In the genomic region with DNA sequence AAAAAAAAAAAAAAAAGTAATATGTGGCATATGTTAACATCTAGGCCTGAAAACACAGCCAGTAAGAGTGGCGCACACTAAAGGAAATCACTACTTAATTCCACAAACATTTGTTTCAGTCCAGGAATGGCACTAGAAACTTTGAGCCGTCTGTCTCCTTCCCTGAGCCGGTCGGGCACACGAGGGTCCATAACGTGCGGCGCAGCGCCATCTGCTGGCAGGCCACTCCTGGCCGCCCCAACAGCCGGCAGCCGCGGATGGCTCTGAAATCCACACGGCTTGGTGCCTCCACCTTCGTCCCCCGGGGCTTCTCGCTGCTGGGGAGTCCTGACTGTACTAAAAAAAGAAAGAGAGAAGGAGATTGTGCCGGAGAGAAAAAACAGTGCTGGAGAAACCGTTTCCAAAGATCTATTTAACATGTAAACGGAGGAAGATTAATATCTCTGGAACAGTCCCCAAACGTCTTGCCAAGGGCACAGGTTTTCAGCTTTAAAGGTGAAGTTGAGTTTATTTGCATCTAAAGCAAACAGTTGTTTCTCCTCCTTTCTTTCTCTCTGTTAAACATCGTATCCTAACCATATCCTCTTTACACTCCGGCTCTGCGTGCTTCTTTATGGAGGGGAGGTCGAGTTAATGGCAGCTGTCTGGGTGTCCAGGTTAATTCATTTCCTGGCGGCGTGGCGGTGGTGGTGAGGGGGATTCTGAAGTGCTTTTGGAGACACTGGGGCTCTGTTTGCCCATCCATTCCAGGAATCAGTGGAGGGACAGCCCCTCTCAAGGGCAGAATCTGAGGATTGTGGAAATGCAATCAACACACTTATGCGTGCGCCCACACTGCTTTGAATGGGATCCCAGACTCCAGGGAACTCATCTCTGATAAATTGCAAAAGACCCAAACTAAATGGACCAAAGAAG, we compare ENCODE assay signal across 8 cellular contexts.
DNase-seq lines count a peak whose midpoint lies in the region; ATAC-seq, FAIRE-seq and TF ChIP-seq lines count a peak whose summit lies in the region.

No MANE protein-coding gene starts in this region.

- peak; percentile 92 for DNase-seq in A673 (ENCODE audit: low spot score)
- peak; percentile 43 for DNase-seq in GM12892 (ENCODE audit: insufficient read length)
- peak; percentile 73 for DNase-seq in NCI-H1105 treated with DMSO at 0.1 percent for 48 hours (lab: John Stamatoyannopoulos, UW)
- DNase-seq in T1000 (lab: John Stamatoyannopoulos, UW) = peak; percentile 49
- DNase-seq in choroid plexus epithelial cell (ENCODE audit: low read depth) = peak; percentile 82
- DNase-seq in HepG2 (ENCODE audit: low spot score) = peak; percentile 52
- peak; percentile 13 to 16 for DNase-seq in stimulated activated CD8-positive, alpha-beta memory T cell treated with anti-CD3 and anti-CD28 coated beads, Interleukin-15, amount 100 ng/mL, for 48 hours (ENCODE audit: low read depth in 2 of 2)

- CTCF ChIA-PET in A673 (lab: Charles Lee) (interaction anchor here (0.7 to 1.2 kb wide), 3 partner anchors 125 to 956 kb away, joined by 3 to 5 read pairs (median 3); no protein-coding TSS in a partner anchor), HepG2 (lab: Yijun Ruan, JAX; ENCODE audit: low intra/inter-chr PET ratio, low total read pairs) (interaction anchor here (0.9 to 1.3 kb wide), 2 partner anchors 878 to 956 kb away, joined by 5 to 7 read pairs; no protein-coding TSS in a partner anchor)

- no peak overlapping the region for H3K9ac ChIP-seq in HepG2 (ENCODE audit: insufficient read depth, low read depth, low read length)

- H3K27ac ChIP-seq in A673 (ENCODE audit: low read depth, low read length, poor library complexity, severe bottlenecking) = peak overlapping the region; percentile 34
- H3K27ac ChIP-seq in HepG2 (ENCODE audit: extremely low read length, insufficient read depth, low read length) = no peak overlapping the region

- ATAC-seq in HG02763 (IDR thresholded peaks at IDR 0.05; ENCODE audit: unreplicated experiment) = peak; percentile 83
- ATAC-seq in HepG2 = peak; percentile 100

- H3K4me1 ChIP-seq in A673 (ENCODE audit: insufficient read depth, low read length, poor library complexity, severe bottlenecking) (peaks cover 55% of the 10 kb centered on the region), HepG2 (ENCODE audit: insufficient read depth, low read length) (no peaks in the 10 kb centered on the region)

- H3K79me2 ChIP-seq in HepG2 (ENCODE audit: insufficient read depth, low read length) = no peaks in the 10 kb centered on the region

- 26% methylated on average over 25 of the region's 30 CpGs for WGBS in HepG2 (ENCODE audit: low lambda C conversion rate)

- H3K9me3 ChIP-seq in A673 (ENCODE audit: low read depth, low read length, poor library complexity, severe bottlenecking) (no peaks in the 10 kb centered on the region), HepG2 (ENCODE audit: low read length) (no peaks in the 10 kb centered on the region)

- TF ChIP-seq CTCF in A673 (conservative IDR thresholded peaks at IDR 0.05; ENCODE audit: low read depth, low read length) (peak; percentile 98), choroid plexus epithelial cell (conservative IDR thresholded peaks at IDR 0.05; ENCODE audit: low read depth, low read length) (peak; percentile 95), HepG2 (CRISPR knock-in tag; IDR thresholded peaks at IDR 0.05) (peak; percentile 96)

- TF ChIP-seq EP300 in HepG2 (IDR thresholded peaks at IDR 0.05; ENCODE audit: low read depth in 2 of 2, low read length in 2 of 2) (no peak), HepG2 (CRISPR knock-in tag; IDR thresholded peaks at IDR 0.05; ENCODE audit: borderline replicate concordance) (no peak)

- no peaks in the 10 kb centered on the region for H3K36me3 ChIP-seq in A673 (ENCODE audit: insufficient read depth, low read length, poor library complexity, severe bottlenecking)
- no peaks in the 10 kb centered on the region for H3K36me3 ChIP-seq in HepG2 (replicated peaks in 1 of 2; ENCODE audit: control insufficient read depth in 1 of 2, insufficient read depth in 2 of 2, low read length in 2 of 2)

- intact Hi-C loops in A673 (cut with micrococcal nuclease; ENCODE audit: unreplicated experiment) = loop anchor here (1.0 to 5.0 kb wide), 3 partner anchors 125 to 616 kb away; no protein-coding TSS in a partner anchor
- intact Hi-C loops in HepG2 (cut with micrococcal nuclease; ENCODE audit: unreplicated experiment) = loop anchor here (1.0 to 5.0 kb wide), 3 partner anchors 610 to 940 kb away; no protein-coding TSS in a partner anchor

- TF ChIP-seq POLR2A in GM12892 (IDR thresholded peaks at IDR 0.05; ENCODE audit: low read depth, low read length) (no peak), HepG2 (IDR thresholded peaks at IDR 0.05; ENCODE audit: insufficient read depth in 1 of 2, low read depth in 2 of 2, low read length in 2 of 2) (no peak)

- H4K20me1 ChIP-seq in HepG2 (ENCODE audit: insufficient read depth, low read length) = no peaks in the 10 kb centered on the region

- peak; percentile 50 for FAIRE-seq in GM12892 (lab: Jason Lieb, UNC)
- FAIRE-seq in HepG2 (lab: Jason Lieb, UNC) = no peak

- H3K4me3 ChIP-seq in A673 (ENCODE audit: low read depth, low read length, poor library complexity, severe bottlenecking) (peak overlapping the region; percentile 13), choroid plexus epithelial cell (ENCODE audit: low read depth, low read length) (no peak overlapping the region), HepG2 (replicated peaks in 1 of 3; ENCODE audit: insufficient read depth in 1 of 3, low read depth in 2 of 3, low read length in 3 of 3) (no peak overlapping the region)

- H3K27me3 ChIP-seq in A673 (replicated peaks; ENCODE audit: insufficient read depth, low read depth, low read length, poor library complexity) (no peaks in the 10 kb centered on the region), HepG2 (ENCODE audit: control insufficient read depth in 1 of 2, insufficient read depth in 2 of 2, low read length in 2 of 2) (no peaks in the 10 kb centered on the region; a peak in 2 of 5 replicates)

- H3K4me2 ChIP-seq in HepG2 (ENCODE audit: low read depth, low read length) = 0 out of 2 replicates have a peak overlapping the region, but pooled peaks have one; percentile 13

- H2AFZ ChIP-seq in HepG2 (ENCODE audit: low read length) = no peak overlapping the region

- in situ Hi-C loops in HepG2 (cut with HindIII; ENCODE audit: extremely low pct_ligation_motif_present, low pct_unique_long_range_greater_than_20kb) = loop anchor here (5.0 to 25.0 kb wide), 2 partner anchors 610 to 875 kb away; partner anchors contain the start of gene SALL1

- BruUV-seq in A673 (replicated peaks; lab: Mats Ljungman, UMichigan) (TSS peak; percentile 71), HepG2 (replicated peaks; lab: Mats Ljungman, UMichigan) (no TSS peak)

- TF ChIP-seq RAD21 in HepG2 (CRISPR knock-in tag; IDR thresholded peaks at IDR 0.05) = peak; percentile 91

- POLR2A ChIA-PET in A673 (lab: Charles Lee; ENCODE audit: low non-redundant PET) (no interaction called here), HepG2 (lab: Yijun Ruan, JAX) (no interaction called here)

TF ChIP-seq in HepG2, 621 proteins besides CTCF, POLR2A, EP300 and RAD21 (continues in another document):
- TF ChIP-seq GABPB1 (CRISPR knock-in tag; IDR thresholded peaks at IDR 0.05) = peak; percentile 49; the same call in 1 of the 2 replicates
- 0 out of 2 replicates have a peak, but pooled peaks have one; percentile 25 for TF ChIP-seq ZNF232 (CRISPR knock-in tag; IDR thresholded peaks at IDR 0.05; ENCODE audit: borderline replicate concordance)
- TF ChIP-seq SP1 (IDR thresholded peaks at IDR 0.05) = no peak
- no peak for TF ChIP-seq SP1 (CRISPR knock-in tag; IDR thresholded peaks at IDR 0.05)
- TF ChIP-seq ZNF605 (CRISPR knock-in tag; IDR thresholded peaks at IDR 0.05) = 0 out of 2 replicates have a peak, but pooled peaks have one; percentile 38
- TF ChIP-seq, protein P1, sequence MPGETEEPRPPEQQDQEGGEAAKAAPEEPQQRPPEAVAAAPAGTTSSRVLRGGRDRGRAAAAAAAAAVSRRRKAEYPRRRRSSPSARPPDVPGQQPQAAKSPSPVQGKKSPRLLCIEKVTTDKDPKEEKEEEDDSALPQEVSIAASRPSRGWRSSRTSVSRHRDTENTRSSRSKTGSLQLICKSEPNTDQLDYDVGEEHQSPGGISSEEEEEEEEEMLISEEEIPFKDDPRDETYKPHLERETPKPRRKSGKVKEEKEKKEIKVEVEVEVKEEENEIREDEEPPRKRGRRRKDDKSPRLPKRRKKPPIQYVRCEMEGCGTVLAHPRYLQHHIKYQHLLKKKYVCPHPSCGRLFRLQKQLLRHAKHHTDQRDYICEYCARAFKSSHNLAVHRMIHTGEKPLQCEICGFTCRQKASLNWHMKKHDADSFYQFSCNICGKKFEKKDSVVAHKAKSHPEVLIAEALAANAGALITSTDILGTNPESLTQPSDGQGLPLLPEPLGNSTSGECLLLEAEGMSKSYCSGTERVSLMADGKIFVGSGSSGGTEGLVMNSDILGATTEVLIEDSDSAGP (CRISPR knock-in tag; IDR thresholded peaks at IDR 0.05; ENCODE audit: borderline replicate concordance) = peak; percentile 43; the same call in 1 of the 2 replicates
- TF ChIP-seq MEIS1 (CRISPR knock-in tag; IDR thresholded peaks at IDR 0.05; ENCODE audit: borderline replicate concordance) = 0 out of 2 replicates have a peak, but pooled peaks have one; percentile 33
- TF ChIP-seq ZSCAN29 (CRISPR knock-in tag; conservative IDR thresholded peaks at IDR 0.05) = peak; percentile 59; the same call in 1 of the 2 replicates

Comparison
In these comparisons a context has a peak if more than half of its experiments do, and no peak if none do; other contexts are left out.
1. DNase-seq: peak in every context shown above with its lines; median percentile 92 in A673; 82 in choroid plexus epithelial cell; 73 in NCI-H1105 treated with DMSO at 0.1 percent for 48 hours; 52 in HepG2; 49 in T1000; 43 in GM12892; 14 in stimulated activated CD8-positive, alpha-beta memory T cell treated with anti-CD3 and anti-CD28 coated beads, Interleukin-15, amount 100 ng/mL, for 48 hours.